Comparison of ENCODE assay signal across 21 cellular contexts in the genomic region with DNA sequence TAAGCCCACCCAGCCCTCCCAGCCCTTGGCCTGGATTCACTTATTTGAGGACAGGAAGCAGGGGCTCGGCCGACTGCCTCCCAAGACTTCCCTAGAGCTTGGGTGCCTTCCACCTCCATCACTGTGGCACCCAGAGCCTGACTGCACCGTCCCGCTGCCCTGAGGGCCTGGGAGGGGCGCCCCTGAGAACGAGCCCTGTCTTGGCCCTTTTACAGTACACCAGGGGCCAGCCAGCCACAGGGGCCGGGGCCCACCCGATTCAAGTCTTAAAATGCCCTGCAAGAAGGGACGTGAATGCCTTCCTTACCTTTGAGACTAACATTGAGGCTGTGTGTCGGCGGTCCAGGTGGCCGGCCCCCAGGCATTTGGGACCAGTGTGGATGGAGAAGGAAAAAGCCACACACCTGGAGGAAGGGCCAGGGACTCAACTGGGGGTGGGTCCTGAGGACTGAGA. TPM values are rescaled to one million over a fixed set of nuclear protein-coding genes. Genes with fewer than 3 reads are reported as not detected.
DNase-seq lines count a peak whose midpoint lies in the region; ATAC-seq lines count a peak whose summit lies in the region.
"Had no signal": no experiment of that assay in that cellular context is flagged by ENCODE, and none has a peak within 500 bp of the region (broad histone marks: within the 10 kb centered on the region; RNA-seq: fewer than 3 reads in every experiment).

No MANE protein-coding gene starts in this region.

- H3K27ac ChIP-seq in CD4-positive, CD25-positive, alpha-beta regulatory T cell (ENCODE audit: insufficient read depth, low read length, poor library complexity, severe bottlenecking): peak overlapping the region; percentile 47
- H3K27ac ChIP-seq: 22Rv1, ascending aorta had no signal

- peaks cover 50% of the 10 kb centered on the region for H3K36me3 ChIP-seq in CD4-positive, CD25-positive, alpha-beta regulatory T cell (ENCODE audit: control insufficient read depth, insufficient read depth, low read length)

- no peak for ATAC-seq in CD4-positive, CD25-positive, alpha-beta regulatory T cell (ENCODE audit: low read depth in 2 of 2)
- ATAC-seq in activated naive CD4-positive, alpha-beta T cell treated with anti-CD3 and anti-CD28 coated beads, Interleukin-2, amount 50 U/mL, for 72 hours: no peak
- ATAC-seq in naive thymus-derived CD8-positive, alpha-beta T cell: no peak
- ATAC-seq in HG03196 (IDR thresholded peaks at IDR 0.05; ENCODE audit: unreplicated experiment): no peak

- DNase-seq in T-helper 1 cell (no peak), NCI-H1105 (lab: John Stamatoyannopoulos, UW) (no peak), AG20443 (ENCODE audit: low spot score) (no peak)
- no peak for DNase-seq in CD4-positive, CD25-positive, alpha-beta regulatory T cell
- DNase-seq in activated naive CD4-positive, alpha-beta T cell treated with anti-CD3 and anti-CD28 coated beads, Interleukin-2, amount 50 U/mL, for 72 hours (ENCODE audit: low spot score in 2 of 2): no peak
- DNase-seq in naive thymus-derived CD8-positive, alpha-beta T cell: no peak
- DNase-seq: activated CD8-positive, alpha-beta memory T cell treated with anti-CD3 and anti-CD28 coated beads for 24 hours; DMS 273 treated with DMSO at 0.1 percent for 48 hours; hippocampal formation; mammary epithelial cell; NCI-H1436 treated with DMSO at 0.1 percent for 48 hours; NCI-H526; stimulated activated CD4-positive, alpha-beta T cell treated with anti-CD3 and anti-CD28 coated beads, Interleukin-4, amount 100 ng/mL, for 24 hours; SW 1271 had no signal

- no peaks in the 10 kb centered on the region for H3K9me3 Mint-ChIP-seq in T-helper 1 cell treated with Interleukin-12 subunit alpha and Interleukin-12 subunit beta and Interleukin-4 antibody, amounts not matched to agents 30 μg/mL and 1 μg/mL, for 36 hours
- peaks cover 0 to 2% (median 0%) of the 10 kb centered on the region in 7 donors for H3K9me3 Mint-ChIP-seq in CD4-positive, CD25-positive, alpha-beta regulatory T cell
- no peaks in the 10 kb centered on the region for H3K9me3 Mint-ChIP-seq in activated naive CD4-positive, alpha-beta T cell treated with anti-CD3 and anti-CD28 coated beads, Interleukin-2, amount 50 U/mL, for 72 hours
- H3K9me3 Mint-ChIP-seq in naive thymus-derived CD8-positive, alpha-beta T cell: peaks cover 0 to 2% (median 0%) of the 10 kb centered on the region in 9 donors

- no peaks in the 10 kb centered on the region for H3K27me3 ChIP-seq in CD4-positive, CD25-positive, alpha-beta regulatory T cell (ENCODE audit: control insufficient read depth, insufficient read depth, low read length)
- H3K27me3 ChIP-seq: ascending aorta had no signal

- peaks cover 90% of the 10 kb centered on the region for H3K4me1 ChIP-seq in CD4-positive, CD25-positive, alpha-beta regulatory T cell (ENCODE audit: control insufficient read depth, insufficient read depth, low read length, poor library complexity, severe bottlenecking)
- H3K4me1 ChIP-seq: ascending aorta had no signal

- no peaks in the 10 kb centered on the region for H3K27me3 Mint-ChIP-seq in T-helper 1 cell treated with Interleukin-12 subunit alpha and Interleukin-12 subunit beta and Interleukin-4 antibody, amounts not matched to agents 30 μg/mL and 1 μg/mL, for 36 hours (ENCODE audit: low read depth)
- H3K27me3 Mint-ChIP-seq in CD4-positive, CD25-positive, alpha-beta regulatory T cell: no peaks in the 10 kb centered on the region
- H3K27me3 Mint-ChIP-seq in naive thymus-derived CD8-positive, alpha-beta T cell: peaks cover 0 to 2% (median 0%) of the 10 kb centered on the region in 5 donors
- H3K27me3 Mint-ChIP-seq: progenitor cell of endocrine pancreas had no signal

- POLR2A ChIA-PET in naive thymus-derived CD8-positive, alpha-beta T cell (lab: Charles Lee): interaction anchor here (0.9 to 27.2 kb wide), 3 partner anchors 10 to 20 kb away, joined by 4 to 1403 read pairs (median 5); partner anchors contain the start of gene FAM78A

- no peaks in the 10 kb centered on the region for H3K9me3 ChIP-seq in CD4-positive, CD25-positive, alpha-beta regulatory T cell (ENCODE audit: control insufficient read depth in 2 of 2, low read length in 2 of 2)
- H3K9me3 ChIP-seq: ascending aorta had no signal

- peaks cover 32% of the 10 kb centered on the region for H3K36me3 Mint-ChIP-seq in T-helper 1 cell treated with Interleukin-12 subunit alpha and Interleukin-12 subunit beta and Interleukin-4 antibody, amounts not matched to agents 30 μg/mL and 1 μg/mL, for 36 hours (ENCODE audit: low read depth)
- H3K36me3 Mint-ChIP-seq in CD4-positive, CD25-positive, alpha-beta regulatory T cell: peaks cover 25% of the 10 kb centered on the region
- H3K36me3 Mint-ChIP-seq in activated naive CD4-positive, alpha-beta T cell treated with anti-CD3 and anti-CD28 coated beads, Interleukin-2, amount 50 U/mL, for 72 hours: peaks cover 11 to 14% of the 10 kb centered on the region in 2 donors
- peaks cover 5 to 52% (median 20%) of the 10 kb centered on the region in 3 donors for H3K36me3 Mint-ChIP-seq in naive thymus-derived CD8-positive, alpha-beta T cell

- peak overlapping the region; percentile 59 for H3K27ac Mint-ChIP-seq in T-helper 1 cell treated with Interleukin-12 subunit alpha and Interleukin-12 subunit beta and Interleukin-4 antibody, amounts not matched to agents 30 μg/mL and 1 μg/mL, for 36 hours
- peak overlapping the region in 1 of 3 donors; percentile 95 for H3K27ac Mint-ChIP-seq in CD4-positive, CD25-positive, alpha-beta regulatory T cell
- H3K27ac Mint-ChIP-seq in activated naive CD4-positive, alpha-beta T cell treated with anti-CD3 and anti-CD28 coated beads, Interleukin-2, amount 50 U/mL, for 72 hours: peak overlapping the region; percentile 70 to 85
- H3K27ac Mint-ChIP-seq in naive thymus-derived CD8-positive, alpha-beta T cell: peak overlapping the region in 9 of 10 donors; percentile 15 to 99 (median 73)
- H3K27ac Mint-ChIP-seq: progenitor cell of endocrine pancreas had no signal

- peaks cover 40% of the 10 kb centered on the region for H3K4me1 Mint-ChIP-seq in T-helper 1 cell treated with Interleukin-12 subunit alpha and Interleukin-12 subunit beta and Interleukin-4 antibody, amounts not matched to agents 30 μg/mL and 1 μg/mL, for 36 hours (ENCODE audit: low read depth)
- H3K4me1 Mint-ChIP-seq in CD4-positive, CD25-positive, alpha-beta regulatory T cell: peaks cover 11 to 85% (median 36%) of the 10 kb centered on the region in 4 donors
- peaks cover 28 to 84% (median 73%) of the 10 kb centered on the region in 4 donors for H3K4me1 Mint-ChIP-seq in naive thymus-derived CD8-positive, alpha-beta T cell

- no peak overlapping the region for H3K4me3 Mint-ChIP-seq in T-helper 1 cell treated with Interleukin-12 subunit alpha and Interleukin-12 subunit beta and Interleukin-4 antibody, amounts not matched to agents 30 μg/mL and 1 μg/mL, for 36 hours
- peak overlapping the region in 2 of 4 donors; percentile 21 to 70 for H3K4me3 Mint-ChIP-seq in CD4-positive, CD25-positive, alpha-beta regulatory T cell
- H3K4me3 Mint-ChIP-seq in naive thymus-derived CD8-positive, alpha-beta T cell: peak overlapping the region in 3 of 10 donors; percentile 13 to 18 (median 15)

- no peak overlapping the region for H3K4me3 ChIP-seq in CD4-positive, CD25-positive, alpha-beta regulatory T cell (ENCODE audit: low read depth, low read length)
- H3K4me3 ChIP-seq: ascending aorta, smooth muscle cell had no signal

RNA-seq across cellular contexts. Expression of gene FAM78A, which starts 16.9 kb away (rescaled TPM):
- total RNA-seq in CD4-positive, CD25-positive, alpha-beta regulatory T cell: 95.6 TPM
- 10 to 100 TPM; 16.6 to 23.0 (median 17.7) TPM for polyA plus RNA-seq in CD4-positive, CD25-positive, alpha-beta regulatory T cell
- total RNA-seq in activated naive CD4-positive, alpha-beta T cell treated with anti-CD3 and anti-CD28 coated beads, Interleukin-2, amount 50 U/mL, for 72 hours: 10 to 100 TPM; 23.0 to 45.7 TPM
- total RNA-seq in naive thymus-derived CD8-positive, alpha-beta T cell: 10 to 100 TPM; 79.6 to 80.9 TPM
- 10 to 100 TPM; 12.2 to 28.1 (median 12.7) TPM for polyA plus RNA-seq in naive thymus-derived CD8-positive, alpha-beta T cell

RNA-seq across cellular contexts. Expression of gene PLPP7, which starts 30.1 kb away (rescaled TPM):
- total RNA-seq in CD4-positive, CD25-positive, alpha-beta regulatory T cell: not detected
- polyA plus RNA-seq in CD4-positive, CD25-positive, alpha-beta regulatory T cell: not detected
- total RNA-seq in activated naive CD4-positive, alpha-beta T cell treated with anti-CD3 and anti-CD28 coated beads, Interleukin-2, amount 50 U/mL, for 72 hours: under 1 TPM; 0.14 to 0.37 TPM
- under 1 TPM; 0.82 to 0.86 TPM for total RNA-seq in naive thymus-derived CD8-positive, alpha-beta T cell
- under 1 TPM in 2 of 3 donors, not detected in 1; 0.45 to 0.57 TPM for polyA plus RNA-seq in naive thymus-derived CD8-positive, alpha-beta T cell
- polyA plus RNA-seq: keratinocyte, mammary epithelial cell had no signal
